In the genomic region with DNA sequence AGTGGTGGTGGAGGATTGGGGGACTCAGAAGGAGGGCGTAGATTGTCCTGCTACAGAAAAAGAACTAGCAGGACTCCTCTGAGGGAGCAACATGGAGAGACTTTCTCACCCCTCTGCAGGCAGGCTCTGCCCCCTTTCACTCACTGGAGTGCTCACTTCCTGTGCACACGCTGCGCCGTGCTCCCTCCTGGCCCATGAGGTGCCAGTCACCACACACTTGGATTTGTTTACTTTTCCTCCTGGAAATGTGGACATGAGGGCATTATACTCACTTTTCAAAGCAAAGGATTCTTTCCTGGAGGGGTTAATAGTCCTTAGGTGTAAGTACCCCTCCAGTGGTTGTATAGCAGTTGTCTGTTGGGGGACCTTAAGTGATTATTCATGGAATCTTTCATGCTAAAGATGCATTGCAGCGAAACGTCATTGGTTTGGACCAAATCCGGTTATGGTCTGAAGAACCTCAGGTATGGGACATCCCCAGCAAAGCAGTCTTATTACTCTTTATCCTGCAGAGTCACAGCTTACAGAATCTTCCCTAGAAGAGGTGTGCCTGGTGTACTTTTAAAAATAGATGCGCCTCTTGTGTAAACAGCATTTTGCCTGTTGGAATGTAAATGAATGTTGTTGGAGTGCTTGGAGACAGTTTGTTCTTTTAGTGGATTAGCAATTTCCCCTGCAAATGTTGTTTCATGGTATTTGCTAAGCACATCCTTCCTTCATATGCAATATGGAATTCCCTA, we compare ENCODE assay signal across 11 cellular contexts.
A peak's percentile ranks its signal among the peaks of the same experiment; 100 is the strongest.
DNase-seq lines count a peak whose midpoint lies in the region; ATAC-seq, FAIRE-seq and TF ChIP-seq lines count a peak whose summit lies in the region.
"Had no signal": no experiment of that assay in that cellular context is flagged by ENCODE, and none has a peak within 500 bp of the region (broad histone marks: within the 10 kb centered on the region; RNA-seq: fewer than 3 reads in every experiment).

No MANE protein-coding gene starts in this region.

- peak overlapping the region; percentile 73 for H3K27ac Mint-ChIP-seq in neural crest cell (ENCODE audit: unreplicated experiment)

- H3K27me3 ChIP-seq in left ventricle myocardium inferior (ENCODE audit: low read depth) (no peaks in the 10 kb centered on the region), endothelial cell of umbilical vein (ENCODE audit: control insufficient read depth in 2 of 2, insufficient read depth in 2 of 2, low read length in 2 of 2) (no peaks in the 10 kb centered on the region), vagina (no peaks in the 10 kb centered on the region), SK-N-SH (ENCODE audit: insufficient read depth) (no peaks in the 10 kb centered on the region)
- H3K27me3 ChIP-seq: pancreas had no signal

- DNase-seq in left ventricle myocardium inferior (no peak), left ventricle myocardium superior (no peak), endothelial cell of umbilical vein (ENCODE audit: low read depth, low spot score) (peak; percentile 33), neural crest cell (ENCODE audit: low read depth, low spot score) (no peak), vagina (ENCODE audit: extremely low spot score in 2 of 2) (peak in 1 of 2 donors; percentile 84), NCI-H2029 (lab: John Stamatoyannopoulos, UW) (no peak), SK-N-SH (no peak)
- DNase-seq: AML-193, Kasumi-1 had no signal

- POLR2A ChIA-PET in endothelial cell of umbilical vein (lab: Charles Lee) (no interaction called here), SK-N-SH (lab: Yijun Ruan, JAX) (interaction anchor here (0.7 kb wide), 1 partner anchor 16 kb away, joined by 4 read pairs; no protein-coding TSS in a partner anchor)

- H3K79me2 ChIP-seq in endothelial cell of umbilical vein (ENCODE audit: control insufficient read depth, insufficient read depth, low read length) (no peaks in the 10 kb centered on the region), SK-N-SH (ENCODE audit: insufficient read depth) (no peaks in the 10 kb centered on the region)

- no peaks in the 10 kb centered on the region for H3K9me3 Mint-ChIP-seq in neural crest cell

- no peak overlapping the region for H3K4me3 ChIP-seq in left ventricle myocardium inferior
- no peak overlapping the region for H3K4me3 ChIP-seq in endothelial cell of umbilical vein (replicated peaks in 1 of 3; ENCODE audit: insufficient read depth in 1 of 3, low read depth in 1 of 3, low read length in 3 of 3)
- H3K4me3 ChIP-seq in vagina = no peak overlapping the region
- no peak overlapping the region for H3K4me3 ChIP-seq in SK-N-SH (ENCODE audit: low read depth in 2 of 2, low read length in 1 of 2)
- H3K4me3 ChIP-seq: pancreas had no signal

- H3K9me2 ChIP-seq in SK-N-SH = no peaks in the 10 kb centered on the region

- CTCF ChIA-PET in endothelial cell of umbilical vein (lab: Charles Lee) (no interaction called here), SK-N-SH (lab: Yijun Ruan, JAX) (interaction anchor here (0.8 kb wide), 1 partner anchor 114 kb away, joined by 3 read pairs; no protein-coding TSS in a partner anchor)

- no peak overlapping the region for H3K4me3 Mint-ChIP-seq in neural crest cell

- FAIRE-seq in endothelial cell of umbilical vein (lab: Jason Lieb, UNC) = peak; percentile 43
- FAIRE-seq: pancreas had no signal

- peaks cover 2% of the 10 kb centered on the region for H3K36me3 Mint-ChIP-seq in neural crest cell (ENCODE audit: low read depth)

- peak overlapping the region; percentile 67 for H3K4me2 ChIP-seq in endothelial cell of umbilical vein (ENCODE audit: insufficient read depth, low read length)
- no peak overlapping the region for H3K4me2 ChIP-seq in SK-N-SH

- intact Hi-C loops in left ventricle myocardium inferior (cut with micrococcal nuclease) (no loop called here), left ventricle myocardium superior (cut with micrococcal nuclease) (no loop called here), endothelial cell of umbilical vein (cut with micrococcal nuclease) (loop anchor here (1.0 to 2.0 kb wide), 4 partner anchors 26 to 133 kb away; no protein-coding TSS in a partner anchor), vagina (cut with DNase I) (loop anchor here (2.0 to 10.0 kb wide), 3 partner anchors 115 to 301 kb away; a partner anchor contains a TSS)

- H3K27me3 Mint-ChIP-seq in neural crest cell (ENCODE audit: low read depth) = no peaks in the 10 kb centered on the region

- H3K9me1 ChIP-seq in endothelial cell of umbilical vein (replicated peaks; ENCODE audit: control insufficient read depth, extremely low read depth, insufficient read depth, low read length) = no peaks in the 10 kb centered on the region

- H3K36me3 ChIP-seq in left ventricle myocardium inferior (no peaks in the 10 kb centered on the region), endothelial cell of umbilical vein (ENCODE audit: control insufficient read depth in 2 of 2, extremely low read depth in 1 of 2, insufficient read depth in 2 of 2, low read length in 2 of 2) (no peaks in the 10 kb centered on the region), vagina (no peaks in the 10 kb centered on the region), SK-N-SH (replicated peaks in 1 of 2; ENCODE audit: control insufficient read depth in 1 of 2, insufficient read depth in 2 of 2, low read length in 1 of 2) (no peaks in the 10 kb centered on the region)
- H3K36me3 ChIP-seq: pancreas had no signal

- H3K4me1 Mint-ChIP-seq in neural crest cell = peaks cover 94% of the 10 kb centered on the region

- H3F3A ChIP-seq in SK-N-SH (replicated peaks; ENCODE audit: insufficient read depth) = peaks cover 12% of the 10 kb centered on the region

- H4K20me1 ChIP-seq in endothelial cell of umbilical vein (replicated peaks; ENCODE audit: control insufficient read depth, extremely low read depth, insufficient read depth, low read length) = no peaks in the 10 kb centered on the region
- H4K20me1 ChIP-seq in SK-N-SH (ENCODE audit: insufficient read depth) = no peaks in the 10 kb centered on the region

- ATAC-seq in left ventricle myocardium superior (no peak), GM21737 (IDR thresholded peaks at IDR 0.05; ENCODE audit: unreplicated experiment) (no peak)
- ATAC-seq: pancreas had no signal

- no TSS peak for BruUV-seq in endothelial cell of umbilical vein (replicated peaks; lab: Mats Ljungman, UMichigan)

- H3K9ac ChIP-seq in endothelial cell of umbilical vein (replicated peaks; ENCODE audit: extremely low read depth, insufficient read depth, low read length) (peak overlapping the region; percentile 25), SK-N-SH (no peak overlapping the region)

- H3K27ac ChIP-seq in left ventricle myocardium inferior (replicated peaks) (peak overlapping the region; percentile 75), endothelial cell of umbilical vein (ENCODE audit: insufficient read depth, low read depth, low read length) (peak overlapping the region; percentile 73), vagina (peak overlapping the region; percentile 96), SK-N-SH (ENCODE audit: low read depth in 2 of 2, low read length in 1 of 2) (no peak overlapping the region)
- H3K27ac ChIP-seq: pancreas had no signal

- peaks cover 93% of the 10 kb centered on the region for H3K4me1 ChIP-seq in left ventricle myocardium inferior
- peaks cover 66% of the 10 kb centered on the region for H3K4me1 ChIP-seq in endothelial cell of umbilical vein (ENCODE audit: control insufficient read depth, extremely low read depth, insufficient read depth, low read length)
- peaks cover 100% of the 10 kb centered on the region for H3K4me1 ChIP-seq in vagina
- peaks cover 17 to 50% of the 10 kb centered on the region in 2 experiments; a peak in 2 of 4 replicates for H3K4me1 ChIP-seq in SK-N-SH (ENCODE audit: control insufficient read depth in 1 of 2, insufficient read depth in 2 of 2, low read depth in 1 of 2, low read length in 1 of 2)

- H2AFZ ChIP-seq in endothelial cell of umbilical vein (ENCODE audit: low read depth, low read length) (peak overlapping the region; percentile 33), SK-N-SH (ENCODE audit: low read depth) (no peak overlapping the region)

- TF ChIP-seq EP300 in SK-N-SH (IDR thresholded peaks at IDR 0.05; ENCODE audit: borderline replicate concordance in 1 of 2, low read depth in 1 of 2, low read length in 1 of 2) = no peak

- TF ChIP-seq CTCF in left ventricle myocardium inferior (IDR thresholded peaks at IDR 0.05; ENCODE audit: borderline replicate concordance) (no peak), endothelial cell of umbilical vein (IDR thresholded peaks at IDR 0.05; ENCODE audit: extremely low read depth in 1 of 2, insufficient read depth in 1 of 2, low read depth in 1 of 2, low read length in 2 of 2) (no peak), neural crest cell (conservative IDR thresholded peaks at IDR 0.05) (no peak), vagina (IDR thresholded peaks at IDR 0.05) (no peak), SK-N-SH (IDR thresholded peaks at IDR 0.05) (no peak)

- TF ChIP-seq POLR2A in endothelial cell of umbilical vein (IDR thresholded peaks at IDR 0.05; ENCODE audit: low read depth, low read length) (no peak), vagina (IDR thresholded peaks at IDR 0.05) (no peak)

- 95% methylated on average over 8 of the region's 8 CpGs for WGBS in SK-N-SH (ENCODE audit: low lambda C conversion rate)

- no peak for TF ChIP-seq RAD21 in SK-N-SH (IDR thresholded peaks at IDR 0.05; ENCODE audit: low read length)

- dilution Hi-C loops in endothelial cell of umbilical vein (cut with MboI; ENCODE audit: extremely low pct_ligation_motif_present, low sequenced_read_pairs) = no loop called here

- H3K9me3 ChIP-seq in left ventricle myocardium inferior (replicated peaks) (no peaks in the 10 kb centered on the region), endothelial cell of umbilical vein (replicated peaks; ENCODE audit: control insufficient read depth, insufficient read depth, low read length) (no peaks in the 10 kb centered on the region), vagina (no peaks in the 10 kb centered on the region), SK-N-SH (no peaks in the 10 kb centered on the region)
- H3K9me3 ChIP-seq: pancreas had no signal

TF ChIP-seq in endothelial cell of umbilical vein, 7 proteins besides CTCF, POLR2A, EP300 and RAD21 (continues in another document):
- TF ChIP-seq GATA2 (IDR thresholded peaks at IDR 0.05; ENCODE audit: insufficient read depth, insufficient read length, low read depth, low read length) (peak; percentile 31), FOS (IDR thresholded peaks at IDR 0.05; ENCODE audit: borderline replicate concordance, insufficient read depth, low read length) (peak; percentile 22)

TF ChIP-seq in SK-N-SH, 30 proteins besides CTCF, POLR2A, EP300 and RAD21 (continues in another document):
- TF ChIP-seq GATA2 (CRISPR knock-in tag; IDR thresholded peaks at IDR 0.05) = no peak
- no peak for TF ChIP-seq RCOR1 (IDR thresholded peaks at IDR 0.05; ENCODE audit: low read length)
- TF ChIP-seq NRF1 (IDR thresholded peaks at IDR 0.05; ENCODE audit: low read depth, low read length) = no peak
- no peak for TF ChIP-seq FOXJ3 (CRISPR knock-in tag; IDR thresholded peaks at IDR 0.05)
- no peak for TF ChIP-seq SIN3A (IDR thresholded peaks at IDR 0.05; ENCODE audit: borderline replicate concordance, low read depth, low read length)
- TF ChIP-seq JUND (IDR thresholded peaks at IDR 0.05) = no peak

Comparison
In these comparisons a context has a peak if more than half of its experiments do, and no peak if none do; other contexts are left out.
1. H3K27ac ChIP-seq: peak in left ventricle myocardium inferior (single experiment), endothelial cell of umbilical vein (single experiment) and vagina (single experiment); none in SK-N-SH (0 of 2).
2. intact Hi-C loops: an anchor here in endothelial cell of umbilical vein (1.0 to 2.0 kb wide) and vagina (2.0 to 10.0 kb wide); none called in left ventricle myocardium inferior and left ventricle myocardium superior.